ENCODE assay signal across 11 cellular contexts in genomic region chr9:78074385-78075291, GRCh38. TPM values are rescaled to one million over a fixed set of nuclear protein-coding genes. Genes with fewer than 3 reads are reported as not detected.
A peak's percentile ranks its signal among the peaks of the same experiment; 100 is the strongest.
DNase-seq lines count a peak whose midpoint lies in the region; ATAC-seq and TF ChIP-seq lines count a peak whose summit lies in the region.
"Had no signal": no experiment of that assay in that cellular context is flagged by ENCODE, and none has a peak within 500 bp of the region (broad histone marks: within the 10 kb centered on the region; RNA-seq: fewer than 3 reads in every experiment).

No MANE protein-coding gene starts in this region.

- peaks cover 0 to 9% (median 4%) of the 10 kb centered on the region in 4 donors for H3K9me3 ChIP-seq in stomach
- H3K9me3 ChIP-seq: BE2C had no signal

- no peaks in the 10 kb centered on the region for H3K36me3 ChIP-seq in stomach
- H3K36me3 ChIP-seq: BE2C had no signal

- H3K27me3 Mint-ChIP-seq in T-helper 2 cell treated with Interferon-gamma antibody and Interleukin-4, amounts not matched to agents 5 μg/mL and 100 μg/mL, for 36 hours (ENCODE audit: low read depth): no peaks in the 10 kb centered on the region
- peaks cover 0 to 10% of the 10 kb centered on the region in 2 donors for H3K27me3 Mint-ChIP-seq in effector memory CD8-positive, alpha-beta T cell

- H3K27me3 ChIP-seq in stomach: no peaks in the 10 kb centered on the region
- H3K27me3 ChIP-seq: BE2C had no signal

- H3K27ac Mint-ChIP-seq in T-helper 2 cell treated with Interferon-gamma antibody and Interleukin-4, amounts not matched to agents 5 μg/mL and 100 μg/mL, for 36 hours: peak overlapping the region; percentile 98
- peak overlapping the region; percentile 20 to 80 for H3K27ac Mint-ChIP-seq in effector memory CD8-positive, alpha-beta T cell

- WGBS in stomach, 5 donors: 48 to 53% (median 50%) methylated on average over 4 of the region's 4 CpGs

- no peak for TF ChIP-seq EP300 in stomach (IDR thresholded peaks at IDR 0.05)

- no peak for TF ChIP-seq POLR2A in stomach (IDR thresholded peaks at IDR 0.05)

- no peak overlapping the region for H3K27ac ChIP-seq in stomach

- H3K4me1 Mint-ChIP-seq in T-helper 2 cell treated with Interferon-gamma antibody and Interleukin-4, amounts not matched to agents 5 μg/mL and 100 μg/mL, for 36 hours (ENCODE audit: low read depth): peaks cover 46% of the 10 kb centered on the region
- H3K4me1 Mint-ChIP-seq in effector memory CD8-positive, alpha-beta T cell (ENCODE audit: low read depth in 2 of 2): peaks cover 17 to 23% of the 10 kb centered on the region in 2 donors

- H3K4me3 ChIP-seq in stomach: no peak overlapping the region

- H3K9me3 Mint-ChIP-seq in T-helper 2 cell treated with Interferon-gamma antibody and Interleukin-4, amounts not matched to agents 5 μg/mL and 100 μg/mL, for 36 hours: peaks cover 44% of the 10 kb centered on the region
- H3K9me3 Mint-ChIP-seq in effector memory CD8-positive, alpha-beta T cell: peaks cover 0 to 1% of the 10 kb centered on the region in 2 donors

- intact Hi-C loops in stomach (cut with DNase I; ENCODE audit: low total_unique reads): no loop called here

- H3K36me3 Mint-ChIP-seq in T-helper 2 cell treated with Interferon-gamma antibody and Interleukin-4, amounts not matched to agents 5 μg/mL and 100 μg/mL, for 36 hours (ENCODE audit: low read depth): peaks cover 29% of the 10 kb centered on the region
- H3K36me3 Mint-ChIP-seq in effector memory CD8-positive, alpha-beta T cell (ENCODE audit: insufficient read depth): peaks cover under 1% of the 10 kb centered on the region

- DNase-seq in stimulated activated CD4-positive, alpha-beta T cell treated with anti-CD3 and anti-CD28 coated beads, Interleukin-4, amount 100 ng/mL, for 24 hours: peak; percentile 10
- DNase-seq in stimulated activated CD4-positive, alpha-beta T cell treated with anti-CD3 and anti-CD28 coated beads, Interleukin-12 subunit alpha, Interleukin-12 subunit beta, amount 100 ng/mL, for 4 hours: no peak
- DNase-seq in T-helper 2 cell treated with Interferon-gamma antibody and Interleukin-4, amounts not matched to agents 5 μg/mL and 100 μg/mL, for 36 hours (ENCODE audit: low spot score): peak; percentile 21
- no peak for DNase-seq in effector memory CD8-positive, alpha-beta T cell
- DNase-seq in stomach: no peak
- no peak for DNase-seq in RKO (ENCODE audit: low spot score)
- DNase-seq: activated gamma-delta T cell, BE2C, RPMI8226 had no signal

- H3K4me3 Mint-ChIP-seq in T-helper 2 cell treated with Interferon-gamma antibody and Interleukin-4, amounts not matched to agents 5 μg/mL and 100 μg/mL, for 36 hours: peak overlapping the region; percentile 82
- H3K4me3 Mint-ChIP-seq in effector memory CD8-positive, alpha-beta T cell: peak overlapping the region; percentile 62 to 64

- TF ChIP-seq CTCF in stomach (IDR thresholded peaks at IDR 0.05): no peak

- ATAC-seq in effector memory CD8-positive, alpha-beta T cell (replicated peaks): peak; percentile 66
- no peak for ATAC-seq in GM19463 (IDR thresholded peaks at IDR 0.05; ENCODE audit: unreplicated experiment)
- ATAC-seq in HG02885 (IDR thresholded peaks at IDR 0.05; ENCODE audit: poor library complexity, unreplicated experiment): no peak

- H3K4me1 ChIP-seq in stomach: no peaks in the 10 kb centered on the region

RNA-seq across cellular contexts. Expression of gene GNAQ, which starts 43.0 kb away (rescaled TPM):
- total RNA-seq in stomach: 10 to 100 TPM; 38.2 to 75.3 (median 52.2) TPM
- polyA plus RNA-seq in stomach: 10 to 100 TPM; 13.1 to 26.0 (median 15.5) TPM

Comparison
In these comparisons a context has a peak if more than half of its experiments do, and no peak if none do; other contexts are left out.
1. DNase-seq: peak in stimulated activated CD4-positive, alpha-beta T cell treated with anti-CD3 and anti-CD28 coated beads, Interleukin-4, amount 100 ng/mL, for 24 hours (single experiment) and T-helper 2 cell treated with Interferon-gamma antibody and Interleukin-4, amounts not matched to agents 5 μg/mL and 100 μg/mL, for 36 hours (single experiment); none in stimulated activated CD4-positive, alpha-beta T cell treated with anti-CD3 and anti-CD28 coated beads, Interleukin-12 subunit alpha, Interleukin-12 subunit beta, amount 100 ng/mL, for 4 hours (single experiment), effector memory CD8-positive, alpha-beta T cell (0 of 3), stomach (single experiment) and RKO (single experiment).